ENCODE assay signal across 1 cellular context in genomic region chr2:186485871-186486650, GRCh38.
A peak's percentile ranks its signal among the peaks of the same experiment; 100 is the strongest.
TF ChIP-seq lines count a peak whose summit lies in the region.

Gene ZC3H15 (plus strand): TSS chr2:186486260. CDS start chr2:186486383, 123 bp downstream.

TF ChIP-seq in HepG2, 621 proteins besides CTCF, POLR2A, EP300 and RAD21 (continued from another document and continues in another):
- peak; percentile 88 for TF ChIP-seq AHDC1 (CRISPR knock-in tag; IDR thresholded peaks at IDR 0.05; ENCODE audit: borderline replicate concordance)
- TF ChIP-seq ZBTB39 (CRISPR knock-in tag; IDR thresholded peaks at IDR 0.05) = no peak; the same call in 1 of the 2 replicates
- no peak for TF ChIP-seq ZNF503 (CRISPR knock-in tag; IDR thresholded peaks at IDR 0.05)
- TF ChIP-seq KLF12 (CRISPR knock-in tag; IDR thresholded peaks at IDR 0.05; ENCODE audit: borderline replicate concordance) = no peak; the same call in 1 of the 2 replicates
- 0 out of 2 replicates have a peak, but pooled peaks have one; percentile 15 for TF ChIP-seq CENPT (CRISPR knock-in tag; IDR thresholded peaks at IDR 0.05; ENCODE audit: low read depth)
- TF ChIP-seq PRMT3 (CRISPR knock-in tag; IDR thresholded peaks at IDR 0.05; ENCODE audit: borderline replicate concordance, low read depth) = peak; percentile 32; the same call in 1 of the 2 replicates
- peak; percentile 85; the same call in 1 of the 2 replicates for TF ChIP-seq TP53 (CRISPR knock-in tag; conservative IDR thresholded peaks at IDR 0.05)
- peak; percentile 99 for TF ChIP-seq ZNF687 (CRISPR knock-in tag; IDR thresholded peaks at IDR 0.05)
- no peak for TF ChIP-seq ZNF672 (CRISPR knock-in tag; IDR thresholded peaks at IDR 0.05)
- TF ChIP-seq POLR2AphosphoS5 (IDR thresholded peaks at IDR 0.05; ENCODE audit: low read depth, low read length) = peak; percentile 95
- no peak; the same call in 1 of the 2 replicates for TF ChIP-seq BORCS8-MEF2B (CRISPR knock-in tag; IDR thresholded peaks at IDR 0.05)
- TF ChIP-seq MEIS2 (CRISPR knock-in tag; IDR thresholded peaks at IDR 0.05) = peak; percentile 69
- TF ChIP-seq NCOA1 (CRISPR knock-in tag; IDR thresholded peaks at IDR 0.05) = peak; percentile 97
- no peak for TF ChIP-seq CAMTA2 (CRISPR knock-in tag; IDR thresholded peaks at IDR 0.05; ENCODE audit: borderline replicate concordance)
- TF ChIP-seq ZKSCAN8 (CRISPR knock-in tag; IDR thresholded peaks at IDR 0.05; ENCODE audit: borderline replicate concordance) = peak; percentile 39
- TF ChIP-seq ZBTB20 (CRISPR knock-in tag; IDR thresholded peaks at IDR 0.05; ENCODE audit: borderline replicate concordance, low read depth) = peak; percentile 89; the same call in 1 of the 2 replicates
- peak; percentile 57; the same call in 1 of the 2 replicates for TF ChIP-seq ARNT2 (CRISPR knock-in tag; IDR thresholded peaks at IDR 0.05; ENCODE audit: low read depth)
- TF ChIP-seq SNAI1 (CRISPR knock-in tag; IDR thresholded peaks at IDR 0.05; ENCODE audit: borderline replicate concordance) = peak; percentile 42; the same call in 1 of the 2 replicates
- TF ChIP-seq AKNA (CRISPR knock-in tag; IDR thresholded peaks at IDR 0.05; ENCODE audit: borderline replicate concordance) = peak; percentile 2; the same call in 1 of the 2 replicates
- peak; percentile 75 for TF ChIP-seq ZNF589 (CRISPR knock-in tag; conservative IDR thresholded peaks at IDR 0.05)
- TF ChIP-seq ZNF333 (CRISPR knock-in tag; IDR thresholded peaks at IDR 0.05; ENCODE audit: borderline replicate concordance) = no peak
- TF ChIP-seq ZNF703 (CRISPR knock-in tag; IDR thresholded peaks at IDR 0.05; ENCODE audit: borderline replicate concordance) = peak; percentile 24; the same call in 1 of the 2 replicates
- TF ChIP-seq NR0B2 (CRISPR knock-in tag; IDR thresholded peaks at IDR 0.05) = peak; percentile 50
- peak; percentile 95 for TF ChIP-seq HBP1 (CRISPR knock-in tag; IDR thresholded peaks at IDR 0.05; ENCODE audit: low read depth)
- peak; percentile 81 for TF ChIP-seq AGO2 (optimal IDR thresholded peaks at IDR 0.05; ENCODE audit: low read depth, low read length)
- TF ChIP-seq CEBPZ (IDR thresholded peaks at IDR 0.05; ENCODE audit: low read length) = no peak
- no peak for TF ChIP-seq HHEX (CRISPR knock-in tag; IDR thresholded peaks at IDR 0.05)
